Comparison of ENCODE assay signal across 32 cellular contexts in genomic region chr11:120078397-120078796, GRCh38. TPM values are rescaled to one million over a fixed set of nuclear protein-coding genes. Genes with fewer than 3 reads are reported as not detected.
"Had no signal": no experiment of that assay in that cellular context is flagged by ENCODE, and none has a peak within 500 bp of the region (broad histone marks: within the 10 kb centered on the region; RNA-seq: fewer than 3 reads in every experiment).

No MANE protein-coding gene starts in this region.

- H3K27ac ChIP-seq: pancreas, right atrium auricular region, stomach, suprapubic skin, tibial nerve had no signal

- H3K27me3 Mint-ChIP-seq: activated CD4-positive, alpha-beta T cell treated with anti-CD3 and anti-CD28 coated beads, Interleukin-2, amount 10 ng/mL, durations not matched to agents 24 days and 14 days had no signal

- H3K27me3 ChIP-seq: pancreas, right atrium auricular region, tibial nerve had no signal

- FAIRE-seq: colon, kidney, pancreas had no signal

- ATAC-seq: naive thymus-derived CD8-positive, alpha-beta T cell; pancreas; stimulated activated naive B cell treated with anti-CD40 and anti-IgM and Interleukin-4, amounts not matched to agents 10 μg/mL and 1 μg/mL and 100 μg/mL, for 72 hours; T-helper 17 cell had no signal

- H3K4me1 ChIP-seq: pancreas, right atrium auricular region, suprapubic skin had no signal

- H3K36me3 ChIP-seq: pancreas, right atrium auricular region, stomach, suprapubic skin, tibial nerve had no signal

- DNase-seq: activated CD4-positive, alpha-beta memory T cell treated with anti-CD3 and anti-CD28 coated beads for 36 hours; activated CD4-positive, alpha-beta T cell treated with anti-CD3 and anti-CD28 coated beads, Interleukin-2, amount 10 ng/mL, durations not matched to agents 24 days and 14 days; activated CD4-positive, CD25-positive, alpha-beta regulatory T cell treated with anti-CD3 and anti-CD28 coated beads, Interleukin-2, amount 50 U/mL, for 72 hours; activated CD8-positive, alpha-beta memory T cell treated with anti-CD3 and anti-CD28 coated beads, Interleukin-2, amount 50 U/mL, for 48 hours; activated gamma-delta T cell; activated naive CD4-positive, alpha-beta T cell treated with anti-CD3 and anti-CD28 coated beads, Interleukin-2, amount 10 ng/mL, durations not matched to agents 7 days and 5 days; activated naive CD8-positive, alpha-beta T cell treated with anti-CD3 and anti-CD28 coated beads, Interleukin-2, amount 10 ng/mL, durations not matched to agents 7 days and 5 days; activated T-cell treated with anti-CD3 and anti-CD28 coated beads, Interleukin-2, amount 50 U/mL, for 24 hours; amniotic stem cell; effector memory CD4-positive, alpha-beta T cell; foreskin fibroblast; hippocampal formation; kidney; naive thymus-derived CD8-positive, alpha-beta T cell; nucleus accumbens; pancreas; stimulated activated CD4-positive, alpha-beta T cell treated with anti-CD3 and anti-CD28 coated beads, Interleukin-15, amount 100 ng/mL, for 24 hours; stimulated activated CD4-positive, alpha-beta T cell treated with anti-CD3 and anti-CD28 coated beads, Interleukin-2, amount 100 ng/mL, for 24 hours; stimulated activated naive B cell treated with anti-CD40 and anti-IgM and Interleukin-4, amounts not matched to agents 10 μg/mL and 1 μg/mL and 100 μg/mL, for 72 hours; stomach; T-helper 17 cell; T1000 had no signal

- H3K27ac Mint-ChIP-seq: activated CD4-positive, alpha-beta memory T cell treated with anti-CD3 and anti-CD28 coated beads for 36 hours; activated CD4-positive, alpha-beta T cell treated with anti-CD3 and anti-CD28 coated beads, Interleukin-2, amount 10 ng/mL, durations not matched to agents 24 days and 14 days; activated naive CD4-positive, alpha-beta T cell treated with anti-CD3 and anti-CD28 coated beads, Interleukin-2, amount 10 ng/mL, durations not matched to agents 7 days and 5 days; activated naive CD8-positive, alpha-beta T cell treated with anti-CD3 and anti-CD28 coated beads, Interleukin-2, amount 10 ng/mL, durations not matched to agents 7 days and 5 days; activated T-cell treated with anti-CD3 and anti-CD28 coated beads, Interleukin-2, amount 50 U/mL, for 24 hours; stimulated activated naive B cell treated with anti-CD40 and anti-IgM and Interleukin-4, amounts not matched to agents 10 μg/mL and 1 μg/mL and 100 μg/mL, for 72 hours; T-helper 17 cell had no signal

- H3K9me3 Mint-ChIP-seq: central memory CD8-positive, alpha-beta T cell had no signal

- H3K9me3 ChIP-seq: pancreas, right atrium auricular region, stomach, suprapubic skin, tibial nerve had no signal

- H3K4me3 ChIP-seq: pancreas, right atrium auricular region, stomach, suprapubic skin, tibial nerve had no signal

- H3K4me3 Mint-ChIP-seq: activated CD4-positive, alpha-beta memory T cell treated with anti-CD3 and anti-CD28 coated beads for 36 hours; activated CD4-positive, alpha-beta T cell treated with anti-CD3 and anti-CD28 coated beads, Interleukin-2, amount 10 ng/mL, durations not matched to agents 24 days and 14 days; activated naive CD4-positive, alpha-beta T cell treated with anti-CD3 and anti-CD28 coated beads, Interleukin-2, amount 10 ng/mL, durations not matched to agents 7 days and 5 days; activated naive CD8-positive, alpha-beta T cell treated with anti-CD3 and anti-CD28 coated beads, Interleukin-2, amount 10 ng/mL, durations not matched to agents 7 days and 5 days; activated T-cell treated with anti-CD3 and anti-CD28 coated beads, Interleukin-2, amount 50 U/mL, for 24 hours; central memory CD8-positive, alpha-beta T cell; naive thymus-derived CD8-positive, alpha-beta T cell; neural crest cell; stimulated activated naive B cell treated with anti-CD40 and anti-IgM and Interleukin-4, amounts not matched to agents 10 μg/mL and 1 μg/mL and 100 μg/mL, for 72 hours; T-helper 17 cell had no signal

- H3K4me1 Mint-ChIP-seq: activated CD4-positive, alpha-beta T cell treated with anti-CD3 and anti-CD28 coated beads, Interleukin-2, amount 10 ng/mL, durations not matched to agents 24 days and 14 days; activated naive CD4-positive, alpha-beta T cell treated with anti-CD3 and anti-CD28 coated beads, Interleukin-2, amount 10 ng/mL, durations not matched to agents 7 days and 5 days; activated naive CD8-positive, alpha-beta T cell treated with anti-CD3 and anti-CD28 coated beads, Interleukin-2, amount 10 ng/mL, durations not matched to agents 7 days and 5 days; neural crest cell had no signal

RNA-seq across cellular contexts. Expression of gene TRIM29, which starts 59.5 kb away (rescaled TPM):
- total RNA-seq: activated CD4-positive, alpha-beta memory T cell treated with anti-CD3 and anti-CD28 coated beads for 36 hours; activated CD4-positive, alpha-beta T cell treated with anti-CD3 and anti-CD28 coated beads, Interleukin-2, amount 10 ng/mL, durations not matched to agents 24 days and 14 days; activated CD8-positive, alpha-beta memory T cell treated with anti-CD3 and anti-CD28 coated beads for 36 hours; activated naive CD8-positive, alpha-beta T cell treated with anti-CD3 and anti-CD28 coated beads, Interleukin-2, amount 10 ng/mL, durations not matched to agents 7 days and 5 days; dermis microvascular lymphatic vessel endothelial cell; epithelial cell of proximal tubule; naive thymus-derived CD8-positive, alpha-beta T cell; neural crest cell; pulmonary artery endothelial cell; T-helper 17 cell had no signal
- polyA plus RNA-seq: naive thymus-derived CD8-positive, alpha-beta T cell had no signal
